ENCODE assay signal across 8 cellular contexts in the genomic region with DNA sequence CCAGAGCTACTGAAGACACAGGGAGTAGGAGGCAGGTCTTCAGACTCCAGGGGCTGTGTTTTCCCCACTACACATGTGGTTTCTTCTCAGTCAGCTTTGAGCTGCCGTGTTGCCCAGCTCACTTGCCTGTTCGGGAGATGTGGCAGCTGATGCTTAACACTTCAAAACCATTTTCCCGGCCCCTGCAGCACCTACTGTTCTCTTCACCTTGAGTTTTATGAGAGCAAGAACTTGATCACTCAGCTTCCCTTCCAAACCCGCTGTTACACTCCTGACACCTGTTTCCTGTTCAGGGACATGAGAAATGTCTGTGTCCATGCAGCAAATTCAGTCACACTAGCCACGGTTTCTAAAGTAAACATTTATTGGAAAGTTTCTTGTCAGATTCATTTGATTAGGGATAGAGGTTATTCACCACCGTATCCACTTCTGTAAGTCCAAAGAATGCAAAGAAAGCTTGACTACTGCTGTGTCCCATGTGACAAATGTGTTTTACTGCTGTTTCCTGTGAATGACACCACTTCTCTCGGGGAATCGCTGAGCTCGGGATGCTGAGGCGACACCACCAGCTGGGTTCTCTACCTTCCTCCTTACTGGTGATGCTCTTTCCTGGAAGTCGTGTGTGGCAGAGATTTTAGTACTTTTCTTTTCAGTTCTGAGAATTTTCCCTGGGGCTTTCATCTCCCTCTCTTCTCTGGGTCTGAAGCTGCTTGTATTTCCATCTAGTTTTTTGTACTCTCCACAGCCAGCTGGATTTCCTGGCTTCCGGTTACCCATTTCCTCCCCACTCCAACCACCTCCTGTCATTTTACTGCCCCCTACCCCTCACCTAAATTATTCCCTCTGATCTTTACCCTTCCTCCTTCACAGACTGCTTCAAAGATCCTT.
A peak's percentile ranks its signal among the peaks of the same experiment; 100 is the strongest.
DNase-seq lines count a peak whose midpoint lies in the region; ATAC-seq and TF ChIP-seq lines count a peak whose summit lies in the region.

No MANE protein-coding gene starts in this region.

- H3K9me3 Mint-ChIP-seq in CD8-positive, alpha-beta memory T cell: no peaks in the 10 kb centered on the region

- H3K4me3 Mint-ChIP-seq in CD8-positive, alpha-beta memory T cell: peak overlapping the region in 4 of 7 donors; percentile 12 to 37 (median 26)

- H4K20me1 ChIP-seq in OCI-LY7 (ENCODE audit: insufficient read depth, low read length): no peaks in the 10 kb centered on the region

- no peaks in the 10 kb centered on the region for H3K9me2 ChIP-seq in OCI-LY7 (ENCODE audit: insufficient read depth, low read length)

- peaks cover 0 to 3% (median 0%) of the 10 kb centered on the region in 3 donors for H3K36me3 Mint-ChIP-seq in CD8-positive, alpha-beta memory T cell

- no peak overlapping the region for H3K27ac ChIP-seq in CD8-positive, alpha-beta memory T cell (ENCODE audit: low read depth, low read length)
- H3K27ac ChIP-seq in gastroesophageal sphincter: peak overlapping the region in 3 of 4 donors; percentile 35 to 59 (median 51)
- H3K27ac ChIP-seq in OCI-LY7 (ENCODE audit: low read depth, low read length, poor library complexity, severe bottlenecking): no peak overlapping the region

- H3K27me3 Mint-ChIP-seq in CD8-positive, alpha-beta memory T cell: peaks cover 15 to 35% of the 10 kb centered on the region in 2 donors

- H3K4me3 ChIP-seq in CD8-positive, alpha-beta memory T cell (ENCODE audit: low read length): peak overlapping the region; percentile 5
- no peak overlapping the region for H3K4me3 ChIP-seq in gastroesophageal sphincter
- no peak overlapping the region for H3K4me3 ChIP-seq in OCI-LY7 (ENCODE audit: low read depth, low read length, poor library complexity, severe bottlenecking)

- TF ChIP-seq POLR2A in gastroesophageal sphincter (IDR thresholded peaks at IDR 0.05): no peak

- H3K4me1 ChIP-seq in CD8-positive, alpha-beta memory T cell (ENCODE audit: insufficient read depth, low read length): peaks cover 19% of the 10 kb centered on the region
- H3K4me1 ChIP-seq in gastroesophageal sphincter (peaks cover 0 to 30% (median 4%) of the 10 kb centered on the region in 3 donors), OCI-LY7 (ENCODE audit: insufficient read depth, low read length, poor library complexity, severe bottlenecking) (no peaks in the 10 kb centered on the region)

- 16 to 30% methylated on average over 11 to 12 of the region's 12 CpGs for WGBS in gastroesophageal sphincter (ENCODE audit: low coverage in 1 of 2), 2 donors

- ATAC-seq in HG02884 (IDR thresholded peaks at IDR 0.05; ENCODE audit: unreplicated experiment): peak; percentile 70
- peak; percentile 18 for ATAC-seq in gastroesophageal sphincter
- ATAC-seq in HG03139 (IDR thresholded peaks at IDR 0.05; ENCODE audit: unreplicated experiment): no peak

- CTCF ChIA-PET in CD8-positive, alpha-beta memory T cell (lab: Charles Lee): no interaction called here
- CTCF ChIA-PET in OCI-LY7 (lab: Charles Lee; ENCODE audit: unreplicated experiment): no interaction called here

- POLR2A ChIA-PET in CD8-positive, alpha-beta memory T cell (lab: Charles Lee): no interaction called here
- POLR2A ChIA-PET in OCI-LY7 (lab: Charles Lee): interaction anchor here (0.6 to 0.9 kb wide), 2 partner anchors 11 to 1138 kb away, joined by 3 to 4 read pairs; no protein-coding TSS in a partner anchor

- H3K36me3 ChIP-seq in CD8-positive, alpha-beta memory T cell (ENCODE audit: insufficient read depth, low read length): no peaks in the 10 kb centered on the region
- H3K36me3 ChIP-seq in gastroesophageal sphincter: peaks cover 0 to 19% of the 10 kb centered on the region in 2 donors
- H3K36me3 ChIP-seq in OCI-LY7 (ENCODE audit: insufficient read depth, low read length): no peaks in the 10 kb centered on the region

- H3K79me2 ChIP-seq in OCI-LY7 (ENCODE audit: insufficient read depth, low read depth, low read length): no peaks in the 10 kb centered on the region

- TF ChIP-seq CTCF in gastroesophageal sphincter (IDR thresholded peaks at IDR 0.05) (no peak), OCI-LY7 (conservative IDR thresholded peaks at IDR 0.05; ENCODE audit: low read length) (no peak)

- DNase-seq in CD8-positive, alpha-beta memory T cell: peak in 1 of 5 donors; percentile 10
- DNase-seq in activated CD4-positive, alpha-beta T cell treated with anti-CD3 and anti-CD28 coated beads, Interleukin-2, amount 50 U/mL, for 4 hours: peak; percentile 42 to 46
- DNase-seq in stimulated activated CD4-positive, alpha-beta T cell treated with anti-CD3 and anti-CD28 coated beads, Interleukin-12 subunit alpha, Interleukin-12 subunit beta, amount 100 ng/mL, for 24 hours (ENCODE audit: low read depth in 2 of 2): peak; percentile 20 to 22
- DNase-seq in dedifferentiated amniotic fluid mesenchymal stem cell (ENCODE audit: extremely low spot score) (no peak), OCI-LY7 (ENCODE audit: low spot score) (no peak)

- no TSS peak for BruUV-seq in OCI-LY7 (replicated peaks; lab: Mats Ljungman, UMichigan)

- no peak overlapping the region for H2AFZ ChIP-seq in OCI-LY7 (ENCODE audit: low read length)

- no peak overlapping the region for H3K4me2 ChIP-seq in OCI-LY7 (ENCODE audit: low read length)

- intact Hi-C loops in OCI-LY7 (cut with micrococcal nuclease; ENCODE audit: unreplicated experiment): no loop called here

- peaks cover 14 to 18% (median 15%) of the 10 kb centered on the region in 3 donors for H3K4me1 Mint-ChIP-seq in CD8-positive, alpha-beta memory T cell

- H3K27ac Mint-ChIP-seq in CD8-positive, alpha-beta memory T cell: peak overlapping the region in 2 of 8 donors; percentile 20 to 75

- TF ChIP-seq EP300 in gastroesophageal sphincter (IDR thresholded peaks at IDR 0.05): no peak

- H3K9me3 ChIP-seq in CD8-positive, alpha-beta memory T cell (ENCODE audit: low read length): no peaks in the 10 kb centered on the region
- H3K9me3 ChIP-seq in gastroesophageal sphincter: no peaks in the 10 kb centered on the region
- H3K9me3 ChIP-seq in OCI-LY7 (ENCODE audit: low read length): no peaks in the 10 kb centered on the region

- H3K27me3 ChIP-seq in CD8-positive, alpha-beta memory T cell (ENCODE audit: insufficient read depth, low read length, poor library complexity, severe bottlenecking): no peaks in the 10 kb centered on the region
- H3K27me3 ChIP-seq in gastroesophageal sphincter: no peaks in the 10 kb centered on the region

Comparison
In these comparisons a context has a peak if more than half of its experiments do, and no peak if none do; other contexts are left out.
1. DNase-seq: peak in activated CD4-positive, alpha-beta T cell treated with anti-CD3 and anti-CD28 coated beads, Interleukin-2, amount 50 U/mL, for 4 hours (2 of 2) and stimulated activated CD4-positive, alpha-beta T cell treated with anti-CD3 and anti-CD28 coated beads, Interleukin-12 subunit alpha, Interleukin-12 subunit beta, amount 100 ng/mL, for 24 hours (2 of 2); none in dedifferentiated amniotic fluid mesenchymal stem cell (single experiment) and OCI-LY7 (single experiment).
2. H3K27ac ChIP-seq: peak in gastroesophageal sphincter (3 of 4); none in CD8-positive, alpha-beta memory T cell (single experiment) and OCI-LY7 (single experiment).